Comparison of ENCODE assay signal across 8 cellular contexts in the genomic region with DNA sequence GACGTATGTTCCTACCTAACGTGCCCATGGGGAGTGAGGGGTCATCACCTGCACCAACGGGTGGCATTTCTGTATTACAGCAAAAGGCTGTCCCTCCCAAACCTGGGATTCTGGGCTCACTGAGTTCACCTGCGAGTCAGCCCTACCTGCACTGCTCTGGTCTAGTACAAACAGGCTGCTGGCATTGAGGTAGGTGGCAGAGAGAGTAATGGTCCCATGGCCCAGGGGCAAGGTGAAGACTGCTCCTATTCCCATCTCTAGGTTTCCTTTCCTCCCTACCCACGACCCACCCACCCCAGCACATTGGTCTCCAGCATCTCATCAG. TPM values are rescaled to one million over a fixed set of nuclear protein-coding genes. Genes with fewer than 3 reads are reported as not detected.
A peak's percentile ranks its signal among the peaks of the same experiment; 100 is the strongest.
DNase-seq lines count a peak whose midpoint lies in the region; ATAC-seq and TF ChIP-seq lines count a peak whose summit lies in the region.

No MANE protein-coding gene starts in this region.

- TF ChIP-seq CTCF in cardiac muscle cell (IDR thresholded peaks at IDR 0.05; ENCODE audit: low read depth, low read length) (no peak), MCF 10A (IDR thresholded peaks at IDR 0.05; ENCODE audit: unreplicated experiment) (no peak), upper lobe of right lung (IDR thresholded peaks at IDR 0.05) (no peak)

- intact Hi-C loops in Right ventricle myocardium inferior (cut with DNase I) (loop anchor here (2.0 to 5.0 kb wide), 2 partner anchors 43 to 105 kb away; a partner anchor contains a TSS), MCF 10A (cut with micrococcal nuclease) (loop anchor here (2.0 kb wide), 2 partner anchors 81 to 119 kb away; a partner anchor contains a TSS), upper lobe of right lung (cut with DNase I) (loop anchor here (10.0 kb wide), 1 partner anchor 47 kb away; a partner anchor contains a TSS)

- CTCF ChIA-PET in MCF 10A (lab: Yijun Ruan, JAX), result interaction anchor here (0.5 to 5.0 kb wide), 15 partner anchors 9 to 263 kb away, joined by 3 to 80 read pairs (median 5); a partner anchor contains a TSS

- DNase-seq in cardiac muscle cell (ENCODE audit: low read depth in 1 of 2, low spot score in 1 of 2) (no peak), Right ventricle myocardium inferior (ENCODE audit: missing footprints) (no peak), MCF 10A (ENCODE audit: unreplicated experiment) (no peak), memory B cell (ENCODE audit: low spot score in 2 of 2) (no peak), upper lobe of right lung (no peak), NCI-H2196 (lab: John Stamatoyannopoulos, UW; ENCODE audit: unreplicated experiment) (no peak)

- POLR2A ChIA-PET in MCF 10A (lab: Yijun Ruan, JAX), result interaction anchor here (0.6 to 5.0 kb wide), 25 partner anchors 9 to 268 kb away, joined by 3 to 71 read pairs (median 8); a partner anchor contains a TSS

- H3K36me3 Mint-ChIP-seq in MCF 10A (ENCODE audit: insufficient read depth, unreplicated experiment) (peaks cover 20% of the 10 kb centered on the region), memory B cell (peaks cover 2% of the 10 kb centered on the region)

- H3K9me3 ChIP-seq in cardiac muscle cell (ENCODE audit: low read depth), result no peaks in the 10 kb centered on the region
- H3K9me3 ChIP-seq in upper lobe of right lung, result no peaks in the 10 kb centered on the region

- H3K27ac Mint-ChIP-seq in MCF 10A (ENCODE audit: low read depth, unreplicated experiment) (no peak overlapping the region), memory B cell (no peak overlapping the region)

- peaks cover 19% of the 10 kb centered on the region for H3K36me3 ChIP-seq in cardiac muscle cell
- peaks cover 35% of the 10 kb centered on the region for H3K36me3 ChIP-seq in upper lobe of right lung

- H3K4me1 Mint-ChIP-seq in MCF 10A (ENCODE audit: insufficient read depth, unreplicated experiment), result peaks cover 12% of the 10 kb centered on the region
- H3K4me1 Mint-ChIP-seq in memory B cell, result peaks cover 12% of the 10 kb centered on the region

- ATAC-seq in Right ventricle myocardium inferior (no peak), memory B cell (ENCODE audit: low read depth) (peak; percentile 26), upper lobe of right lung (peak; percentile 9), HG02938 (IDR thresholded peaks at IDR 0.05; ENCODE audit: unreplicated experiment) (no peak), HG03521 (IDR thresholded peaks at IDR 0.05; ENCODE audit: unreplicated experiment) (no peak)

- H3K4me3 Mint-ChIP-seq in MCF 10A (ENCODE audit: unreplicated experiment) (peak overlapping the region; percentile 92), memory B cell (peak overlapping the region; percentile 79)

- no peaks in the 10 kb centered on the region for H3K27me3 ChIP-seq in cardiac muscle cell
- no peaks in the 10 kb centered on the region for H3K27me3 ChIP-seq in upper lobe of right lung

- H3K27me3 Mint-ChIP-seq in MCF 10A (ENCODE audit: insufficient read depth, unreplicated experiment) (no peaks in the 10 kb centered on the region), memory B cell (no peaks in the 10 kb centered on the region)

- H3K4me1 ChIP-seq in cardiac muscle cell (ENCODE audit: low read depth), result peaks cover 6% of the 10 kb centered on the region
- peaks cover 18% of the 10 kb centered on the region for H3K4me1 ChIP-seq in upper lobe of right lung

- H3K27ac ChIP-seq in cardiac muscle cell (peak overlapping the region; percentile 52), upper lobe of right lung (peak overlapping the region; percentile 85)

- no peaks in the 10 kb centered on the region for H3K9me3 Mint-ChIP-seq in MCF 10A (ENCODE audit: unreplicated experiment)
- H3K9me3 Mint-ChIP-seq in memory B cell, result no peaks in the 10 kb centered on the region

- no TSS peak for BruUV-seq in MCF 10A (replicated peaks; lab: Mats Ljungman, UMichigan)

- H3K4me3 ChIP-seq in cardiac muscle cell, result peak overlapping the region; percentile 43
- peak overlapping the region; percentile 82 for H3K4me3 ChIP-seq in upper lobe of right lung

RNA-seq across cellular contexts. Expression of a gene that starts 0.4 kb away (rescaled TPM):
- 38.2 and 52.4 TPM in 2 replicates for total RNA-seq in cardiac muscle cell
- 45.3 and 59.6 TPM in 2 replicates for polyA plus RNA-seq in cardiac muscle cell
- total RNA-seq in Right ventricle myocardium inferior, result 28.1 TPM
- 6.3 and 7.9 TPM in 2 replicates for total RNA-seq in MCF 10A (2022)
- 20.3 TPM for total RNA-seq in upper lobe of right lung

RNA-seq across cellular contexts. Expression of a gene that starts 23.3 kb away (rescaled TPM):
- total RNA-seq in cardiac muscle cell (9.7 and 11.5 TPM in 2 replicates), Right ventricle myocardium inferior (9.5 TPM), MCF 10A (2022) (2.4 and 3.4 TPM in 2 replicates), upper lobe of right lung (10.5 TPM)
- polyA plus RNA-seq in cardiac muscle cell, result 12.5 and 18.1 TPM in 2 replicates

RNA-seq across cellular contexts. Expression of a gene that starts 23.6 kb away (rescaled TPM):
- total RNA-seq in cardiac muscle cell (87.9 and 104 TPM in 2 replicates), Right ventricle myocardium inferior (113 TPM), MCF 10A (2022) (67.4 and 96.1 TPM in 2 replicates), upper lobe of right lung (150 TPM)
- polyA plus RNA-seq in cardiac muscle cell, result 154 and 157 TPM in 2 replicates

RNA-seq across cellular contexts. Expression of a gene that starts 30.9 kb away (rescaled TPM):
- 31.3 and 31.4 TPM in 2 replicates for total RNA-seq in cardiac muscle cell
- 33.9 and 40.8 TPM in 2 replicates for polyA plus RNA-seq in cardiac muscle cell
- total RNA-seq in Right ventricle myocardium inferior, result 11.6 TPM
- total RNA-seq in MCF 10A (2022), result 17.9 and 23.8 TPM in 2 replicates
- total RNA-seq in upper lobe of right lung, result 28.0 TPM

RNA-seq across cellular contexts. Expression of a gene that starts 31.7 kb away (rescaled TPM):
- total RNA-seq in cardiac muscle cell, result 9.0 and 11.3 TPM in 2 replicates
- polyA plus RNA-seq in cardiac muscle cell, result 15.5 and 15.7 TPM in 2 replicates
- total RNA-seq in Right ventricle myocardium inferior, result not detected
- 0.59 TPM in 1 of 2 replicates, not detected in the other for total RNA-seq in MCF 10A (2022)
- 4.9 TPM for total RNA-seq in upper lobe of right lung

Comparison
In these comparisons a context has a peak if more than half of its experiments do, and no peak if none do; other contexts are left out.
1. ATAC-seq: peak in memory B cell (single experiment) and upper lobe of right lung (single experiment); none in Right ventricle myocardium inferior (single experiment), HG02938 (single experiment) and HG03521 (single experiment).